15 cellular contexts compared by ENCODE assay signal in the genomic region with DNA sequence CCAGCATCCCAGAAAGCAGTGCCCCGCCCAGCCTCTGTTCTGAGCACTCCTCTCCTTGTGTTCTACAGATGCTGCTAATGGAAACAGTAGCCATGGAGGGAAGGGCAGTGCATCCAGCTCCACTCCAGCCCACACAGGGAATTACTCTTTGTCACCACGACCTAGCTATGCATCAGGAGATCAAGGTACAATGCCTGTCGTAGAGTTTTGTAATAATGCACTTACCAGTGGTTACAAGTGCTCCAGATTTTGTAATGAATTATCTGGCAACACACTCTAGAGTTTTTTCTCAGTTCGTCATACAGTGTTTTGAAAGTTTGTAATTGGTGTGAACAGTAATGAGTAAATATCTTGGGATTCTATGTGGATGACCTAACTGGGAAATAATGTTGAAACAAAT.
A peak's percentile ranks its signal among the peaks of the same experiment; 100 is the strongest.
DNase-seq lines count a peak whose midpoint lies in the region; ATAC-seq and TF ChIP-seq lines count a peak whose summit lies in the region.
"Had no signal": no experiment of that assay in that cellular context is flagged by ENCODE, and none has a peak within 500 bp of the region (broad histone marks: within the 10 kb centered on the region; RNA-seq: fewer than 3 reads in every experiment).

No MANE protein-coding gene starts in this region.

- H3K4me3 ChIP-seq in PC-9 = no peak overlapping the region
- H3K4me3 ChIP-seq in fibroblast of lung (replicated peaks in 1 of 4; ENCODE audit: control extremely low read depth in 1 of 4, insufficient read depth in 1 of 4, low read depth in 3 of 4, low read length in 4 of 4) = no peak overlapping the region
- H3K4me3 ChIP-seq in HAP-1 = no peak overlapping the region
- H3K4me3 ChIP-seq: body of pancreas, esophagus squamous epithelium, tibial artery had no signal

- BruUV-seq in PC-9 (replicated peaks; lab: Mats Ljungman, UMichigan) = no TSS peak

- no peak overlapping the region for H3K4me3 Mint-ChIP-seq in activated naive CD8-positive, alpha-beta T cell treated with anti-CD3 and anti-CD28 coated beads for 36 hours
- H3K4me3 Mint-ChIP-seq: IgD-negative memory B cell had no signal

- H3K9me2 ChIP-seq in PC-9 (ENCODE audit: insufficient read depth) = no peaks in the 10 kb centered on the region

- H3K4me2 ChIP-seq in PC-9 = peak overlapping the region; percentile 45; the same call in 1 of the 2 replicates
- peak overlapping the region; percentile 62 for H3K4me2 ChIP-seq in fibroblast of lung (ENCODE audit: extremely low read depth, insufficient read depth, low read length)

- H3K79me2 ChIP-seq in PC-9 (ENCODE audit: low read depth) (no peaks in the 10 kb centered on the region), fibroblast of lung (ENCODE audit: control insufficient read depth, insufficient read depth, low read length) (no peaks in the 10 kb centered on the region)

- H2AFZ ChIP-seq in PC-9 = no peak overlapping the region
- peak overlapping the region; percentile 72 for H2AFZ ChIP-seq in fibroblast of lung (ENCODE audit: low read length)

- no peaks in the 10 kb centered on the region for H4K20me1 ChIP-seq in PC-9 (ENCODE audit: insufficient read depth)
- no peaks in the 10 kb centered on the region for H4K20me1 ChIP-seq in fibroblast of lung (ENCODE audit: control insufficient read depth, extremely low read depth, insufficient read depth, low read length)

- no peaks in the 10 kb centered on the region for H3K9me3 Mint-ChIP-seq in activated naive CD8-positive, alpha-beta T cell treated with anti-CD3 and anti-CD28 coated beads for 36 hours
- H3K9me3 Mint-ChIP-seq: IgD-negative memory B cell had no signal

- no peak overlapping the region for H3K9ac ChIP-seq in fibroblast of lung (ENCODE audit: insufficient read depth, low read length)

- H3K4me1 ChIP-seq in PC-9 (replicated peaks; ENCODE audit: insufficient read depth) (peaks cover 35% of the 10 kb centered on the region), fibroblast of lung (ENCODE audit: control insufficient read depth, extremely low read depth, insufficient read depth, low read length) (no peaks in the 10 kb centered on the region), HAP-1 (no peaks in the 10 kb centered on the region)
- H3K4me1 ChIP-seq: body of pancreas, esophagus squamous epithelium, tibial artery had no signal

- in situ Hi-C loops in HAP-1 (cut with MboI; ENCODE audit: low sequenced_read_pairs) = no loop called here

- H3K36me3 ChIP-seq in PC-9 (ENCODE audit: low read depth) (no peaks in the 10 kb centered on the region; the same call in 1 of the 2 replicates), fibroblast of lung (ENCODE audit: control insufficient read depth, insufficient read depth, low read length) (no peaks in the 10 kb centered on the region), HAP-1 (replicated peaks) (no peaks in the 10 kb centered on the region; the same call in 1 of the 2 replicates)
- H3K36me3 ChIP-seq: esophagus squamous epithelium, tibial artery had no signal

- intact Hi-C loops in PC-9 (cut with micrococcal nuclease; ENCODE audit: unreplicated experiment) = loop anchor here (2.0 kb wide), 1 partner anchor 49 kb away; no protein-coding TSS in a partner anchor

- H3K36me3 Mint-ChIP-seq in activated naive CD8-positive, alpha-beta T cell treated with anti-CD3 and anti-CD28 coated beads for 36 hours = no peaks in the 10 kb centered on the region
- H3K36me3 Mint-ChIP-seq: IgD-negative memory B cell had no signal

- H3K27ac ChIP-seq in PC-9 (peak overlapping the region; percentile 96), fibroblast of lung (ENCODE audit: insufficient read depth, low read length) (peak overlapping the region; percentile 34)
- H3K27ac ChIP-seq: body of pancreas, esophagus squamous epithelium, tibial artery, VCaP had no signal

- TF ChIP-seq CTCF in PC-9 (conservative IDR thresholded peaks at IDR 0.05) (no peak), fibroblast of lung (conservative IDR thresholded peaks at IDR 0.05 in 1 of 2, IDR thresholded peaks at IDR 0.05 in 1 of 2; ENCODE audit: low read depth in 1 of 2, low read length in 2 of 2) (no peak), omental fat pad (IDR thresholded peaks at IDR 0.05) (no peak)

- DNase-seq in EH (ENCODE audit: low read depth) = peak; percentile 94
- DNase-seq in PC-9 = peak; percentile 21 to 94
- DNase-seq in fibroblast of lung (ENCODE audit: low read depth in 2 of 2) = peak; percentile 68 to 95
- DNase-seq in omental fat pad (ENCODE audit: low spot score) = no peak
- no peak for DNase-seq in HAP-1 (ENCODE audit: low spot score in 2 of 2)
- no peak for DNase-seq in activated naive CD8-positive, alpha-beta T cell treated with anti-CD3 and anti-CD28 coated beads for 36 hours
- no peak for DNase-seq in HT-29 (ENCODE audit: low spot score)
- DNase-seq in middle frontal gyrus (ENCODE audit: extremely low spot score, low spot score) = no peak
- DNase-seq: activated T-cell treated with anti-CD3 and anti-CD28 coated beads for 4 hours, body of pancreas, esophagus squamous epithelium, NCI-H2081, tibial artery had no signal

- H3K9me3 ChIP-seq in PC-9 (ENCODE audit: insufficient read depth, low read depth) (no peaks in the 10 kb centered on the region), fibroblast of lung (ENCODE audit: control insufficient read depth, insufficient read depth, low read depth, low read length) (no peaks in the 10 kb centered on the region), HAP-1 (no peaks in the 10 kb centered on the region)
- H3K9me3 ChIP-seq: body of pancreas, esophagus squamous epithelium, tibial artery had no signal

- peak; percentile 85 for ATAC-seq in omental fat pad (ENCODE audit: low FRiP score)
- ATAC-seq: body of pancreas had no signal

- CTCF ChIA-PET in PC-9 (lab: Charles Lee) = interaction anchor here (0.9 kb wide), 1 partner anchor 10 kb away, joined by 4 read pairs; no protein-coding TSS in a partner anchor

- H3K27ac Mint-ChIP-seq in activated naive CD8-positive, alpha-beta T cell treated with anti-CD3 and anti-CD28 coated beads for 36 hours = no peak overlapping the region
- H3K27ac Mint-ChIP-seq: IgD-negative memory B cell had no signal

- H3K27me3 ChIP-seq in PC-9 (ENCODE audit: insufficient read depth, low read depth) (no peaks in the 10 kb centered on the region), fibroblast of lung (ENCODE audit: control insufficient read depth, insufficient read depth, low read length) (no peaks in the 10 kb centered on the region), HAP-1 (ENCODE audit: low read depth) (no peaks in the 10 kb centered on the region)
- H3K27me3 ChIP-seq: tibial artery had no signal

- POLR2A ChIA-PET in PC-9 (lab: Charles Lee; ENCODE audit: unreplicated experiment) = no interaction called here

- peaks cover 13% of the 10 kb centered on the region; the same call in 1 of the 2 replicates for H3F3A ChIP-seq in PC-9 (ENCODE audit: insufficient read depth, low read depth)

- no peaks in the 10 kb centered on the region for H3K4me1 Mint-ChIP-seq in activated naive CD8-positive, alpha-beta T cell treated with anti-CD3 and anti-CD28 coated beads for 36 hours
- H3K4me1 Mint-ChIP-seq: IgD-negative memory B cell had no signal

- H3K27me3 Mint-ChIP-seq in activated naive CD8-positive, alpha-beta T cell treated with anti-CD3 and anti-CD28 coated beads for 36 hours = peaks cover 15% of the 10 kb centered on the region

Comparison
In these comparisons a context has a peak if more than half of its experiments do, and no peak if none do; other contexts are left out.
1. DNase-seq: peak in EH (single experiment), PC-9 (2 of 2) and fibroblast of lung (2 of 2); none in omental fat pad (single experiment), HAP-1 (0 of 2), activated naive CD8-positive, alpha-beta T cell treated with anti-CD3 and anti-CD28 coated beads for 36 hours (single experiment), HT-29 (single experiment) and middle frontal gyrus (single experiment).